Comparison of ENCODE assay signal across 8 cellular contexts in genomic region chr7:55130554-55131198, GRCh38.
DNase-seq lines count a peak whose midpoint lies in the region; ATAC-seq lines count a peak whose summit lies in the region.

No MANE protein-coding gene starts in this region.

- H3K9me3 ChIP-seq in mucosa of stomach (ENCODE audit: control insufficient read depth, low read length): no peaks in the 10 kb centered on the region

- in situ Hi-C loops in ACHN (cut with HindIII; ENCODE audit: low pct_ligation_motif_present, low pct_unique_long_range_greater_than_20kb, low sequenced_read_pairs): no loop called here

- H3K9ac ChIP-seq in mucosa of stomach (ENCODE audit: low read length): peak overlapping the region; percentile 11

- ATAC-seq in HG02870 (IDR thresholded peaks at IDR 0.05; ENCODE audit: unreplicated experiment): peak; percentile 61

- peaks cover 42% of the 10 kb centered on the region for H3K4me1 ChIP-seq in mucosa of stomach (ENCODE audit: control insufficient read depth, insufficient read depth, low read length)

- no peaks in the 10 kb centered on the region for H3K27me3 ChIP-seq in mucosa of stomach (ENCODE audit: control insufficient read depth, insufficient read depth, low read length)

- peak overlapping the region; percentile 69 for H3K27ac ChIP-seq in cingulate gyrus (ENCODE audit: low read depth, low read length)

- H3K4me3 ChIP-seq in mucosa of stomach (ENCODE audit: low read length): no peak overlapping the region

- H3K36me3 ChIP-seq in mucosa of stomach (ENCODE audit: control insufficient read depth, insufficient read depth, low read length): no peaks in the 10 kb centered on the region

- DNase-seq in ACHN: peak; percentile 97
- DNase-seq in NCI-H82 (lab: John Stamatoyannopoulos, UW): no peak
- DNase-seq in activated gamma-delta T cell treated with Interleukin-2 at 50 U/mL for 16 hours: no peak
- no peak for DNase-seq in cerebellum (ENCODE audit: low spot score)
- no peak for DNase-seq in NCI-H2081 treated with DMSO at 0.1 percent for 48 hours (lab: John Stamatoyannopoulos, UW)
